1 cellular context compared by ENCODE assay signal in the genomic region with DNA sequence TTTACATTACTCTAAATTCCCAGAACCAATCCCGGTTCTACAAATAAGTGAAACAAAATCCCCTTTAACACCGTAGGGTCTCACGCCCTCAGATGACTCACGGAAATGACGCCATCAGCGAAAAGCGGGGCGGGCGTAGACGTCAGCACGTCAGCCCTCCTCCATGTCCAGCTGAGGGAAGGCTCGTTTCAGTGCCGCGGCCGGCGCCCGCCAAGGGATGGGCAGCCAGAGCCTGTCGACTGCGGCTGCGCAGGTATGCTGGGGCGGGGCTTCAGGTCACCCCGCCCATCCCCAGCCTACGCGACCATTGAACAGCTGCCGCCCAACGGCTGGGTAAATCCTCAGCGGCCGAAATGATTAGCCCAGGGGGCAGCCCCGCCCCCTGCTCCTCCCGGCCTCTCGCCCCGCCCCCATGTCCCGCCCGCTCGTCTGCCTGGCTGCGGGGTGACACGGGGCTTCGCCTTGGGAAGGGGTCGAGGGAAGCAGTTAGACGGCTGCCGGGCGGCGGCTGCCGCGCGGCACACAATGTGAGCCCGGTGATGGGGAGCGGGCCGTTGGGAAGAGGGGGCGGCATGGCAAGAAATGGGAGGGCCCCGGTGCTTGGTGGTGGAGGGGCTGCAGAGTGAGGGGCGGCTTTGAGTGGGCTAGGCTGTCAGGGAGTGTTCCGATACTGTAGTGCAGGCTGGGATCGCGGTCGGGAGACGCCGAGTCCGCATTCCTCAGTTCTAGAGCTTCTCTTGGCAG.
TF ChIP-seq lines count a peak whose summit lies in the region.

A gene (plus strand): TSS at position 420 of the 744 bp plus-strand sequence. CDS start 1,510 bp downstream, outside the sequence.

TF ChIP-seq in HepG2, 621 proteins besides CTCF, POLR2A, EP300 and RAD21 (continued from another document and continues in another):
- TF ChIP-seq, protein P1, sequence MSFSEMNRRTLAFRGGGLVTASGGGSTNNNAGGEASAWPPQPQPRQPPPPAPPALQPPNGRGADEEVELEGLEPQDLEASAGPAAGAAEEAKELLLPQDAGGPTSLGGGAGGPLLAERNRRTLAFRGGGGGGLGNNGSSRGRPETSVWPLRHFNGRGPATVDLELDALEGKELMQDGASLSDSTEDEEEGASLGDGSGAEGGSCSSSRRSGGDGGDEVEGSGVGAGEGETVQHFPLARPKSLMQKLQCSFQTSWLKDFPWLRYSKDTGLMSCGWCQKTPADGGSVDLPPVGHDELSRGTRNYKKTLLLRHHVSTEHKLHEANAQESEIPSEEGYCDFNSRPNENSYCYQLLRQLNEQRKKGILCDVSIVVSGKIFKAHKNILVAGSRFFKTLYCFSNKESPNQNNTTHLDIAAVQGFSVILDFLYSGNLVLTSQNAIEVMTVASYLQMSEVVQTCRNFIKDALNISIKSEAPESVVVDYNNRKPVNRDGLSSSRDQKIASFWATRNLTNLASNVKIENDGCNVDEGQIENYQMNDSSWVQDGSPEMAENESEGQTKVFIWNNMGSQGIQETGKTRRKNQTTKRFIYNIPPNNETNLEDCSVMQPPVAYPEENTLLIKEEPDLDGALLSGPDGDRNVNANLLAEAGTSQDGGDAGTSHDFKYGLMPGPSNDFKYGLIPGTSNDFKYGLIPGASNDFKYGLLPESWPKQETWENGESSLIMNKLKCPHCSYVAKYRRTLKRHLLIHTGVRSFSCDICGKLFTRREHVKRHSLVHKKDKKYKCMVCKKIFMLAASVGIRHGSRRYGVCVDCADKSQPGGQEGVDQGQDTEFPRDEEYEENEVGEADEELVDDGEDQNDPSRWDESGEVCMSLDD (CRISPR knock-in tag; IDR thresholded peaks at IDR 0.05; ENCODE audit: borderline replicate concordance) = no peak
- TF ChIP-seq FOXP1 (IDR thresholded peaks at IDR 0.05) = no peak
- no peak for TF ChIP-seq FOXP1 (CRISPR knock-in tag; IDR thresholded peaks at IDR 0.05)
- TF ChIP-seq, protein P2, sequence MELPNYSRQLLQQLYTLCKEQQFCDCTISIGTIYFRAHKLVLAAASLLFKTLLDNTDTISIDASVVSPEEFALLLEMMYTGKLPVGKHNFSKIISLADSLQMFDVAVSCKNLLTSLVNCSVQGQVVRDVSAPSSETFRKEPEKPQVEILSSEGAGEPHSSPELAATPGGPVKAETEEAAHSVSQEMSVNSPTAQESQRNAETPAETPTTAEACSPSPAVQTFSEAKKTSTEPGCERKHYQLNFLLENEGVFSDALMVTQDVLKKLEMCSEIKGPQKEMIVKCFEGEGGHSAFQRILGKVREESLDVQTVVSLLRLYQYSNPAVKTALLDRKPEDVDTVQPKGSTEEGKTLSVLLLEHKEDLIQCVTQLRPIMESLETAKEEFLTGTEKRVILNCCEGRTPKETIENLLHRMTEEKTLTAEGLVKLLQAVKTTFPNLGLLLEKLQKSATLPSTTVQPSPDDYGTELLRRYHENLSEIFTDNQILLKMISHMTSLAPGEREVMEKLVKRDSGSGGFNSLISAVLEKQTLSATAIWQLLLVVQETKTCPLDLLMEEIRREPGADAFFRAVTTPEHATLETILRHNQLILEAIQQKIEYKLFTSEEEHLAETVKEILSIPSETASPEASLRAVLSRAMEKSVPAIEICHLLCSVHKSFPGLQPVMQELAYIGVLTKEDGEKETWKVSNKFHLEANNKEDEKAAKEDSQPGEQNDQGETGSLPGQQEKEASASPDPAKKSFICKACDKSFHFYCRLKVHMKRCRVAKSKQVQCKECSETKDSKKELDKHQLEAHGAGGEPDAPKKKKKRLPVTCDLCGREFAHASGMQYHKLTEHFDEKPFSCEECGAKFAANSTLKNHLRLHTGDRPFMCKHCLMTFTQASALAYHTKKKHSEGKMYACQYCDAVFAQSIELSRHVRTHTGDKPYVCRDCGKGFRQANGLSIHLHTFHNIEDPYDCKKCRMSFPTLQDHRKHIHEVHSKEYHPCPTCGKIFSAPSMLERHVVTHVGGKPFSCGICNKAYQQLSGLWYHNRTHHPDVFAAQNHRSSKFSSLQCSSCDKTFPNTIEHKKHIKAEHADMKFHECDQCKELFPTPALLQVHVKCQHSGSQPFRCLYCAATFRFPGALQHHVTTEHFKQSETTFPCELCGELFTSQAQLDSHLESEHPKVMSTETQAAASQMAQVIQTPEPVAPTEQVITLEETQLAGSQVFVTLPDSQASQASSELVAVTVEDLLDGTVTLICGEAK (IDR thresholded peaks at IDR 0.05) = no peak
- TF ChIP-seq, protein P2 (CRISPR knock-in tag; IDR thresholded peaks at IDR 0.05) = peak; percentile 69
- peak; percentile 79 for TF ChIP-seq ZNF274 (CRISPR knock-in tag; IDR thresholded peaks at IDR 0.05)
- TF ChIP-seq NFATC3 (CRISPR knock-in tag; IDR thresholded peaks at IDR 0.05) = no peak
- TF ChIP-seq NCOR1 (IDR thresholded peaks at IDR 0.05; ENCODE audit: borderline replicate concordance, low read length) = no peak; the same call in 1 of the 2 replicates
- peak; percentile 89 for TF ChIP-seq ZNF501 (CRISPR knock-in tag; IDR thresholded peaks at IDR 0.05)
- TF ChIP-seq ZNF205 (CRISPR knock-in tag; IDR thresholded peaks at IDR 0.05) = no peak
- TF ChIP-seq SNAI1 (CRISPR knock-in tag; IDR thresholded peaks at IDR 0.05; ENCODE audit: borderline replicate concordance) = peak; percentile 46; the same call in 1 of the 2 replicates
- TF ChIP-seq RORA (CRISPR knock-in tag; IDR thresholded peaks at IDR 0.05) = no peak
- TF ChIP-seq STAG1 (CRISPR knock-in tag; IDR thresholded peaks at IDR 0.05) = no peak
- TF ChIP-seq ZNF510 (CRISPR knock-in tag; IDR thresholded peaks at IDR 0.05; ENCODE audit: low read depth) = no peak
- TF ChIP-seq KDM1A (CRISPR knock-in tag; IDR thresholded peaks at IDR 0.05) = no peak
- TF ChIP-seq NRL (CRISPR knock-in tag; IDR thresholded peaks at IDR 0.05; ENCODE audit: borderline replicate concordance) = peak; percentile 43; the same call in 1 of the 2 replicates
- peak; percentile 69 for TF ChIP-seq NFYB (CRISPR knock-in tag; IDR thresholded peaks at IDR 0.05)
- TF ChIP-seq, protein P3, sequence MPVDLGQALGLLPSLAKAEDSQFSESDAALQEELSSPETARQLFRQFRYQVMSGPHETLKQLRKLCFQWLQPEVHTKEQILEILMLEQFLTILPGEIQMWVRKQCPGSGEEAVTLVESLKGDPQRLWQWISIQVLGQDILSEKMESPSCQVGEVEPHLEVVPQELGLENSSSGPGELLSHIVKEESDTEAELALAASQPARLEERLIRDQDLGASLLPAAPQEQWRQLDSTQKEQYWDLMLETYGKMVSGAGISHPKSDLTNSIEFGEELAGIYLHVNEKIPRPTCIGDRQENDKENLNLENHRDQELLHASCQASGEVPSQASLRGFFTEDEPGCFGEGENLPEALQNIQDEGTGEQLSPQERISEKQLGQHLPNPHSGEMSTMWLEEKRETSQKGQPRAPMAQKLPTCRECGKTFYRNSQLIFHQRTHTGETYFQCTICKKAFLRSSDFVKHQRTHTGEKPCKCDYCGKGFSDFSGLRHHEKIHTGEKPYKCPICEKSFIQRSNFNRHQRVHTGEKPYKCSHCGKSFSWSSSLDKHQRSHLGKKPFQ (CRISPR knock-in tag; IDR thresholded peaks at IDR 0.05; ENCODE audit: insufficient replicate concordance) = no peak
- TF ChIP-seq ZNF775 (CRISPR knock-in tag; IDR thresholded peaks at IDR 0.05; ENCODE audit: borderline replicate concordance) = no peak
- no peak; the same call in 1 of the 2 replicates for TF ChIP-seq HNF4G (IDR thresholded peaks at IDR 0.05; ENCODE audit: borderline replicate concordance, low read depth, low read length)
- no peak for TF ChIP-seq HNF4G (CRISPR knock-in tag; IDR thresholded peaks at IDR 0.05; ENCODE audit: borderline replicate concordance, low read depth)
- peak; percentile 63; the same call in 1 of the 2 replicates for TF ChIP-seq PHF21A (CRISPR knock-in tag; IDR thresholded peaks at IDR 0.05)
- TF ChIP-seq, protein P4, sequence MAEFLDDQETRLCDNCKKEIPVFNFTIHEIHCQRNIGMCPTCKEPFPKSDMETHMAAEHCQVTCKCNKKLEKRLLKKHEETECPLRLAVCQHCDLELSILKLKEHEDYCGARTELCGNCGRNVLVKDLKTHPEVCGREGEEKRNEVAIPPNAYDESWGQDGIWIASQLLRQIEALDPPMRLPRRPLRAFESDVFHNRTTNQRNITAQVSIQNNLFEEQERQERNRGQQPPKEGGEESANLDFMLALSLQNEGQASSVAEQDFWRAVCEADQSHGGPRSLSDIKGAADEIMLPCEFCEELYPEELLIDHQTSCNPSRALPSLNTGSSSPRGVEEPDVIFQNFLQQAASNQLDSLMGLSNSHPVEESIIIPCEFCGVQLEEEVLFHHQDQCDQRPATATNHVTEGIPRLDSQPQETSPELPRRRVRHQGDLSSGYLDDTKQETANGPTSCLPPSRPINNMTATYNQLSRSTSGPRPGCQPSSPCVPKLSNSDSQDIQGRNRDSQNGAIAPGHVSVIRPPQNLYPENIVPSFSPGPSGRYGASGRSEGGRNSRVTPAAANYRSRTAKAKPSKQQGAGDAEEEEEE (CRISPR knock-in tag; IDR thresholded peaks at IDR 0.05; ENCODE audit: borderline replicate concordance) = no peak
- TF ChIP-seq AGO2 (optimal IDR thresholded peaks at IDR 0.05; ENCODE audit: low read depth, low read length) = peak; percentile 60
- TF ChIP-seq, protein P5, sequence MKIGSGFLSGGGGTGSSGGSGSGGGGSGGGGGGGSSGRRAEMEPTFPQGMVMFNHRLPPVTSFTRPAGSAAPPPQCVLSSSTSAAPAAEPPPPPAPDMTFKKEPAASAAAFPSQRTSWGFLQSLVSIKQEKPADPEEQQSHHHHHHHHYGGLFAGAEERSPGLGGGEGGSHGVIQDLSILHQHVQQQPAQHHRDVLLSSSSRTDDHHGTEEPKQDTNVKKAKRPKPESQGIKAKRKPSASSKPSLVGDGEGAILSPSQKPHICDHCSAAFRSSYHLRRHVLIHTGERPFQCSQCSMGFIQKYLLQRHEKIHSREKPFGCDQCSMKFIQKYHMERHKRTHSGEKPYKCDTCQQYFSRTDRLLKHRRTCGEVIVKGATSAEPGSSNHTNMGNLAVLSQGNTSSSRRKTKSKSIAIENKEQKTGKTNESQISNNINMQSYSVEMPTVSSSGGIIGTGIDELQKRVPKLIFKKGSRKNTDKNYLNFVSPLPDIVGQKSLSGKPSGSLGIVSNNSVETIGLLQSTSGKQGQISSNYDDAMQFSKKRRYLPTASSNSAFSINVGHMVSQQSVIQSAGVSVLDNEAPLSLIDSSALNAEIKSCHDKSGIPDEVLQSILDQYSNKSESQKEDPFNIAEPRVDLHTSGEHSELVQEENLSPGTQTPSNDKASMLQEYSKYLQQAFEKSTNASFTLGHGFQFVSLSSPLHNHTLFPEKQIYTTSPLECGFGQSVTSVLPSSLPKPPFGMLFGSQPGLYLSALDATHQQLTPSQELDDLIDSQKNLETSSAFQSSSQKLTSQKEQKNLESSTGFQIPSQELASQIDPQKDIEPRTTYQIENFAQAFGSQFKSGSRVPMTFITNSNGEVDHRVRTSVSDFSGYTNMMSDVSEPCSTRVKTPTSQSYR (CRISPR knock-in tag; IDR thresholded peaks at IDR 0.05; ENCODE audit: borderline replicate concordance) = peak; percentile 47; the same call in 1 of the 2 replicates
- TF ChIP-seq ZFYVE20 (CRISPR knock-in tag; IDR thresholded peaks at IDR 0.05; ENCODE audit: borderline replicate concordance, low read depth) = no peak
- TF ChIP-seq ZNF766 (CRISPR knock-in tag; IDR thresholded peaks at IDR 0.05; ENCODE audit: borderline replicate concordance) = no peak
- peak; percentile 68; the same call in 1 of the 2 replicates for TF ChIP-seq ZNF616 (CRISPR knock-in tag; IDR thresholded peaks at IDR 0.05; ENCODE audit: low read depth)
- TF ChIP-seq EHMT2 (IDR thresholded peaks at IDR 0.05; ENCODE audit: borderline replicate concordance, low read depth, low read length) = no peak
- TF ChIP-seq SUZ12 (IDR thresholded peaks at IDR 0.05; ENCODE audit: low read depth, low read length) = no peak
- peak; percentile 66; the same call in 1 of the 2 replicates for TF ChIP-seq HOXA5 (CRISPR knock-in tag; IDR thresholded peaks at IDR 0.05)
- TF ChIP-seq ZNF484 (CRISPR knock-in tag; IDR thresholded peaks at IDR 0.05; ENCODE audit: borderline replicate concordance, low read depth) = no peak
- TF ChIP-seq MED1 (CRISPR knock-in tag; IDR thresholded peaks at IDR 0.05) = peak; percentile 46; the same call in 1 of the 2 replicates
- TF ChIP-seq, protein P6, sequence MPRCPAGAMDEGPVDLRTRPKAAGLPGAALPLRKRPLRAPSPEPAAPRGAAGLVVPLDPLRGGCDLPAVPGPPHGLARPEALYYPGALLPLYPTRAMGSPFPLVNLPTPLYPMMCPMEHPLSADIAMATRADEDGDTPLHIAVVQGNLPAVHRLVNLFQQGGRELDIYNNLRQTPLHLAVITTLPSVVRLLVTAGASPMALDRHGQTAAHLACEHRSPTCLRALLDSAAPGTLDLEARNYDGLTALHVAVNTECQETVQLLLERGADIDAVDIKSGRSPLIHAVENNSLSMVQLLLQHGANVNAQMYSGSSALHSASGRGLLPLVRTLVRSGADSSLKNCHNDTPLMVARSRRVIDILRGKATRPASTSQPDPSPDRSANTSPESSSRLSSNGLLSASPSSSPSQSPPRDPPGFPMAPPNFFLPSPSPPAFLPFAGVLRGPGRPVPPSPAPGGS (CRISPR knock-in tag; IDR thresholded peaks at IDR 0.05) = peak; percentile 92
- TF ChIP-seq MTA3 (CRISPR knock-in tag; IDR thresholded peaks at IDR 0.05) = no peak
- TF ChIP-seq ZNF550 (CRISPR knock-in tag; IDR thresholded peaks at IDR 0.05; ENCODE audit: borderline replicate concordance) = no peak; the same call in 1 of the 2 replicates
- TF ChIP-seq ZNF556 (CRISPR knock-in tag; IDR thresholded peaks at IDR 0.05; ENCODE audit: borderline replicate concordance) = no peak
- TF ChIP-seq ZNF709 (CRISPR knock-in tag; IDR thresholded peaks at IDR 0.05) = peak; percentile 65
- TF ChIP-seq TOPORS (CRISPR knock-in tag; IDR thresholded peaks at IDR 0.05) = peak; percentile 83
- TF ChIP-seq CEBPB (IDR thresholded peaks at IDR 0.05; ENCODE audit: borderline replicate concordance, low read depth, low read length) = peak; percentile 8; the same call in 1 of the 2 replicates
- TF ChIP-seq PHF20 (CRISPR knock-in tag; IDR thresholded peaks at IDR 0.05) = peak; percentile 75
